In genomic region chr1:62762027-62762426, GRCh38 we compare ENCODE assay signal across 7 cellular contexts. TPM values are rescaled to one million over a fixed set of nuclear protein-coding genes. Genes with fewer than 3 reads are reported as not detected.
A peak's percentile ranks its signal among the peaks of the same experiment; 100 is the strongest.
DNase-seq lines count a peak whose midpoint lies in the region; ATAC-seq, FAIRE-seq and TF ChIP-seq lines count a peak whose summit lies in the region.
"Not testable (repeated sequence)": the region's sequence is repeated elsewhere in the genome, so short reads cannot be mapped to it uniquely, and the experiment has no call there.

No MANE protein-coding gene starts in this region.

- H3K27ac ChIP-seq in A549; IMR-90 (ENCODE audit: insufficient read depth, low read length); K562 (ENCODE audit: extremely low read depth, low read depth, low read length); endodermal cell (ENCODE audit: low read depth, low read length); HepG2 (ENCODE audit: extremely low read length, insufficient read depth, low read length): not testable (repeated sequence)

- not testable (repeated sequence) for BruUV-seq in IMR-90 (replicated peaks; lab: Mats Ljungman, UMichigan); K562 (replicated peaks; lab: Mats Ljungman, UMichigan); HepG2 (replicated peaks; lab: Mats Ljungman, UMichigan)

- DNase-seq in A549 (ENCODE audit: low read depth in 1 of 2, low spot score in 1 of 2); HEK293T (ENCODE audit: extremely low spot score); IMR-90; K562 (ENCODE audit: extremely low read depth in 1 of 4, low spot score in 3 of 4); endodermal cell; HepG2 (ENCODE audit: low spot score); neural crest cell (ENCODE audit: low read depth, low spot score): not testable (repeated sequence)

- TF ChIP-seq RAD21 in A549 (conservative IDR thresholded peaks at IDR 0.05 in 1 of 2, IDR thresholded peaks at IDR 0.05 in 1 of 2); IMR-90 (IDR thresholded peaks at IDR 0.05; ENCODE audit: low read length); K562 (CRISPR knock-in tag; conservative IDR thresholded peaks at IDR 0.05 in 1 of 2, IDR thresholded peaks at IDR 0.05 in 1 of 2); HepG2 (CRISPR knock-in tag; IDR thresholded peaks at IDR 0.05): not testable (repeated sequence)

- POLR2A ChIA-PET in A549 (lab: Yijun Ruan, JAX); HEK293T (lab: Yijun Ruan, JAX); IMR-90 (lab: Charles Lee; ENCODE audit: unreplicated experiment); HepG2 (lab: Yijun Ruan, JAX): not testable (repeated sequence)
- POLR2A ChIA-PET in K562 (lab: Yijun Ruan, JAX) = interaction anchor here (0.8 kb wide), 1 partner anchor 144 kb away, joined by 3 read pairs; no protein-coding TSS in a partner anchor

- not testable (repeated sequence) for H2AFZ ChIP-seq in IMR-90 (replicated peaks; ENCODE audit: low read length, poor library complexity); K562 (ENCODE audit: low read depth, low read length); HepG2 (ENCODE audit: low read length)

- not testable (repeated sequence) for H3K36me3 ChIP-seq in IMR-90 (ENCODE audit: control insufficient read depth, insufficient read depth, low read length); K562 (ENCODE audit: control insufficient read depth, insufficient read depth, low read length); endodermal cell (ENCODE audit: control insufficient read depth, insufficient read depth, low read length); HepG2 (replicated peaks in 1 of 2; ENCODE audit: control insufficient read depth in 1 of 2, insufficient read depth in 2 of 2, low read length in 2 of 2)

- H3K18ac ChIP-seq in IMR-90 (ENCODE audit: low read depth, low read length) = not testable (repeated sequence)

- not testable (repeated sequence) for H3K9me1 ChIP-seq in IMR-90 (ENCODE audit: insufficient read depth, low read length); K562 (ENCODE audit: control insufficient read depth, insufficient read depth, low read length)

- not testable (repeated sequence) for H4K5ac ChIP-seq in IMR-90 (ENCODE audit: low read depth, low read length)

- H3K9me3 Mint-ChIP-seq in endodermal cell = peaks cover 23% of the 10 kb centered on the region
- H3K9me3 Mint-ChIP-seq in neural crest cell = not testable (repeated sequence)

- H3K4me3 Mint-ChIP-seq in endodermal cell, neural crest cell: not testable (repeated sequence)

- not testable (repeated sequence) for H3K56ac ChIP-seq in IMR-90 (ENCODE audit: extremely low read depth, insufficient read depth, low read length)

- TF ChIP-seq EP300 in A549 (IDR thresholded peaks at IDR 0.05); K562 (IDR thresholded peaks at IDR 0.05; ENCODE audit: low read length); HepG2 (IDR thresholded peaks at IDR 0.05; ENCODE audit: low read depth in 2 of 2, low read length in 2 of 2); HepG2 (CRISPR knock-in tag; IDR thresholded peaks at IDR 0.05; ENCODE audit: borderline replicate concordance): not testable (repeated sequence)

- not testable (repeated sequence) for H2BK15ac ChIP-seq in IMR-90 (ENCODE audit: low read depth, low read length)

- not testable (repeated sequence) for H3K79me2 ChIP-seq in K562 (ENCODE audit: control insufficient read depth, insufficient read depth, low read length); HepG2 (ENCODE audit: insufficient read depth, low read length)

- H3K36me3 Mint-ChIP-seq in endodermal cell (ENCODE audit: low read depth) = peaks cover 12% of the 10 kb centered on the region
- H3K36me3 Mint-ChIP-seq in neural crest cell (ENCODE audit: low read depth) = not testable (repeated sequence)

- not testable (repeated sequence) for FAIRE-seq in A549 (lab: Jason Lieb, UNC); K562 (lab: Jason Lieb, UNC); HepG2 (lab: Jason Lieb, UNC)

- H3K27me3 Mint-ChIP-seq in endodermal cell (ENCODE audit: insufficient read depth); neural crest cell (ENCODE audit: low read depth): not testable (repeated sequence)

- H2BK20ac ChIP-seq in IMR-90 (ENCODE audit: low read depth, low read length) = not testable (repeated sequence)

- not testable (repeated sequence) for H3K14ac ChIP-seq in IMR-90 (replicated peaks; ENCODE audit: low read depth, low read length)

- H3K9ac ChIP-seq in IMR-90 (ENCODE audit: low read depth, low read length); K562 (ENCODE audit: insufficient read depth in 1 of 2, low read depth in 2 of 2, low read length in 2 of 2); endodermal cell (ENCODE audit: extremely low read depth, low read length, poor library complexity, severe bottlenecking); HepG2 (ENCODE audit: insufficient read depth, low read depth, low read length): not testable (repeated sequence)

- ATAC-seq in A549; IMR-90 (ENCODE audit: low read depth); K562; HepG2: not testable (repeated sequence)

- not testable (repeated sequence) for H2BK120ac ChIP-seq in IMR-90 (ENCODE audit: low read depth, low read length)

- not testable (repeated sequence) for H4K91ac ChIP-seq in IMR-90 (ENCODE audit: insufficient read depth, low read depth, low read length)

- H2BK5ac ChIP-seq in IMR-90 (ENCODE audit: low read depth, low read length, poor library complexity, severe bottlenecking) = not testable (repeated sequence)

- not testable (repeated sequence) for H3K23ac ChIP-seq in IMR-90 (ENCODE audit: low read depth, low read length)

- dilution Hi-C loops in IMR-90 (cut with HindIII; ENCODE audit: low sequenced_read_pairs, unreplicated experiment) = not testable (repeated sequence)

- H3K4me1 Mint-ChIP-seq in endodermal cell = peaks cover 37% of the 10 kb centered on the region
- H3K4me1 Mint-ChIP-seq in neural crest cell = not testable (repeated sequence)

- not testable (repeated sequence) for H3K9me3 ChIP-seq in A549; IMR-90 (ENCODE audit: control insufficient read depth, insufficient read depth, low read length); K562 (replicated peaks; ENCODE audit: control insufficient read depth, insufficient read depth, low read depth, low read length); HepG2 (ENCODE audit: low read length)
- peaks cover 20% of the 10 kb centered on the region for H3K9me3 ChIP-seq in endodermal cell (ENCODE audit: control insufficient read depth, low read length)

- H4K8ac ChIP-seq in IMR-90 (ENCODE audit: low read depth in 2 of 2, low read length in 2 of 2) = not testable (repeated sequence)

- not testable (repeated sequence) for H3K4me2 ChIP-seq in A549; IMR-90 (ENCODE audit: low read depth, low read length); K562 (ENCODE audit: insufficient read depth, low read length); HepG2 (ENCODE audit: low read depth, low read length)

- CTCF ChIA-PET in A549 (lab: Yijun Ruan, JAX) (interaction anchor here (0.9 to 1.7 kb wide), 3 partner anchors 15 to 254 kb away, joined by 3 to 5 read pairs (median 4); no protein-coding TSS in a partner anchor), HEK293T (lab: Yijun Ruan, JAX) (interaction anchor here (1.9 kb wide), 1 partner anchor 16 kb away, joined by 5 read pairs; no protein-coding TSS in a partner anchor)
- CTCF ChIA-PET in IMR-90 (lab: Yijun Ruan, JAX); K562 (lab: Yijun Ruan, JAX; ENCODE audit: low intra/inter-chr PET ratio); HepG2 (lab: Yijun Ruan, JAX; ENCODE audit: low intra/inter-chr PET ratio, low total read pairs): not testable (repeated sequence)

- H3K4me1 ChIP-seq in A549; IMR-90 (ENCODE audit: control insufficient read depth, insufficient read depth, low read length); K562 (replicated peaks in 1 of 2; ENCODE audit: control insufficient read depth in 2 of 2, insufficient read depth in 2 of 2, low read length in 2 of 2); endodermal cell (ENCODE audit: control insufficient read depth, insufficient read depth, low read length); HepG2 (ENCODE audit: insufficient read depth, low read length): not testable (repeated sequence)

- intact Hi-C loops in IMR-90 (cut with micrococcal nuclease); K562 (cut with micrococcal nuclease); HepG2 (cut with micrococcal nuclease; ENCODE audit: unreplicated experiment): not testable (repeated sequence)

- 65% methylated on average over 4 of the region's 4 CpGs for WGBS in A549 (ENCODE audit: missing lambda C conversion rate)
- WGBS in IMR-90 (ENCODE audit: extremely low coverage in 2 of 2, insufficient read length in 1 of 2), 2 experiments = no CpG with 5 or more reads among the region's 4 CpGs
- 14% methylated on average over 3 of the region's 4 CpGs for WGBS in K562 (ENCODE audit: insufficient coverage, low coverage, missing lambda C conversion rate)
- WGBS in endodermal cell (ENCODE audit: insufficient coverage in 1 of 2, insufficient read length in 1 of 2), 2 experiments = 95 to 97% methylated on average over 4 of the region's 4 CpGs
- 65% methylated on average over 4 of the region's 4 CpGs for WGBS in HepG2 (ENCODE audit: low lambda C conversion rate)

- H3K27ac Mint-ChIP-seq in endodermal cell = not testable (repeated sequence)
- H3K27ac Mint-ChIP-seq in neural crest cell (ENCODE audit: unreplicated experiment) = peak overlapping the region; percentile 86

- H2AK9ac ChIP-seq in IMR-90 (replicated peaks; ENCODE audit: low read depth, low read length, poor library complexity) = not testable (repeated sequence)

- not testable (repeated sequence) for H3K4me3 ChIP-seq in A549; IMR-90 (ENCODE audit: insufficient read depth, low read depth, low read length); K562; HepG2 (replicated peaks in 1 of 3; ENCODE audit: insufficient read depth in 1 of 3, low read depth in 2 of 3, low read length in 3 of 3)
- peak overlapping the region; percentile 30 for H3K4me3 ChIP-seq in endodermal cell (ENCODE audit: low read length)

- not testable (repeated sequence) for H3K79me1 ChIP-seq in IMR-90 (ENCODE audit: low read depth in 1 of 2, low read length in 2 of 2)

- TF ChIP-seq CTCF in A549 (IDR thresholded peaks at IDR 0.05); IMR-90 (conservative IDR thresholded peaks at IDR 0.05; ENCODE audit: low read depth, low read length); K562 (IDR thresholded peaks at IDR 0.05 in 2 of 3, conservative IDR thresholded peaks at IDR 0.05 in 1 of 3; ENCODE audit: insufficient read depth in 2 of 3, low read depth in 1 of 3, low read length in 3 of 3); endodermal cell (conservative IDR thresholded peaks at IDR 0.05); HepG2 (CRISPR knock-in tag; IDR thresholded peaks at IDR 0.05); neural crest cell (conservative IDR thresholded peaks at IDR 0.05): not testable (repeated sequence)

- not testable (repeated sequence) for H3K4ac ChIP-seq in IMR-90 (ENCODE audit: low read depth, low read length)

- not testable (repeated sequence) for H4K20me1 ChIP-seq in IMR-90 (ENCODE audit: insufficient read depth, low read length); K562 (replicated peaks; ENCODE audit: control insufficient read depth, insufficient read depth, low read length); HepG2 (ENCODE audit: insufficient read depth, low read length)

- not testable (repeated sequence) for H3K27me3 ChIP-seq in IMR-90 (ENCODE audit: control insufficient read depth, insufficient read depth, low read length); K562 (ENCODE audit: control insufficient read depth in 2 of 2, insufficient read depth in 2 of 2, low read length in 2 of 2); endodermal cell (ENCODE audit: control insufficient read depth, insufficient read depth, low read length, poor library complexity, severe bottlenecking); HepG2 (ENCODE audit: control insufficient read depth in 1 of 2, insufficient read depth in 2 of 2, low read length in 2 of 2)

- in situ Hi-C loops in IMR-90 (cut with MboI; ENCODE audit: low sequenced_read_pairs); K562 (cut with MboI); HepG2 (cut with HindIII; ENCODE audit: extremely low pct_ligation_motif_present, low pct_unique_long_range_greater_than_20kb): not testable (repeated sequence)

- H2AK5ac ChIP-seq in IMR-90 (ENCODE audit: low read depth, low read length) = not testable (repeated sequence)

- TF ChIP-seq POLR2A in A549 (IDR thresholded peaks at IDR 0.05; ENCODE audit: low read length); IMR-90 (IDR thresholded peaks at IDR 0.05; ENCODE audit: low read depth, low read length); K562 (conservative IDR thresholded peaks at IDR 0.05); HepG2 (IDR thresholded peaks at IDR 0.05; ENCODE audit: insufficient read depth in 1 of 2, low read depth in 2 of 2, low read length in 2 of 2): not testable (repeated sequence)

RNA-seq across cellular contexts. Expression of gene ATG4C, which starts 21.9 kb away (rescaled TPM):
- 12.9 and 14.8 TPM in 2 replicates for polyA plus RNA-seq in A549 (2011; rRNA removed)
- polyA plus RNA-seq in A549 (2012; cell fraction: cytosol; rRNA removed) = 2.5 and 2.8 TPM in 2 replicates
- 0.46 and 1.5 TPM in 2 replicates for polyA plus RNA-seq in A549 (2012; cell fraction: nucleus; rRNA removed)
- 6.0 to 6.7 TPM (median 6.5 TPM) in 3 replicates for polyA plus RNA-seq in A549 (2017; fragmentation: RNase III; extraction: RNeasy Plus Mini Kit Qiagen cat#74134 plus additional on column Dnase treatment)
- polyA minus RNA-seq in A549 (2011; rRNA and poly(A)+ RNA removed) = 2.9 and 4.0 TPM in 2 replicates
- 7.2 and 9.7 TPM in 2 replicates for total RNA-seq in IMR-90 (2012; rRNA removed)
- 3.8 and 4.7 TPM in 2 replicates for polyA plus RNA-seq in IMR-90 (2012; rRNA removed)
- polyA plus RNA-seq in IMR-90 (2012; cell fraction: cytosol; rRNA removed) = 0.14 and 1.1 TPM in 2 replicates
- 0.04 and 1.7 TPM in 2 replicates for polyA plus RNA-seq in IMR-90 (2012; cell fraction: nucleus; rRNA removed; ENCODE audit: low replicate concordance)
- 6.2 and 23.0 TPM in 2 replicates for total RNA-seq in K562 (2011; cell fraction: chromatin; rRNA removed; ENCODE audit: low replicate concordance)
- total RNA-seq in K562 (2011; cell fraction: nucleolus; rRNA removed) = 1.0 and 1.4 TPM in 2 replicates
- 3.1 and 4.4 TPM in 2 replicates for total RNA-seq in K562 (2011; cell fraction: nucleoplasm; rRNA removed)
- total RNA-seq in K562 (2014; rRNA removed) = 7.0 and 7.6 TPM in 2 replicates
- 14.4 and 17.5 TPM in 2 replicates for total RNA-seq in K562 (2014; rRNA removed; fragmentation: Illumina TruSeq; extraction: Trizol)
- total RNA-seq in K562 (2015; rRNA removed; fragmentation: Illumina TruSeq; extraction: Trizol) = 9.5 and 10.4 TPM in 2 replicates
- total RNA-seq in K562 (2021) = 15.2 and 16.1 TPM in 2 replicates
- polyA plus RNA-seq in K562 (2011; rRNA removed) = 13.7 and 21.3 TPM in 2 replicates
- polyA plus RNA-seq in K562 (2011; cell fraction: cytosol; rRNA removed) = 2.3 and 4.5 TPM in 2 replicates
- 3.9 and 5.5 TPM in 2 replicates for polyA plus RNA-seq in K562 (2011; cell fraction: nucleus; rRNA removed)
- 11.6 and 11.7 TPM in 2 replicates for polyA plus RNA-seq in K562 (2012)
- polyA plus RNA-seq in K562 (2014; fragmentation: Illumina TruSeq; extraction: Trizol) = 17.5 and 22.6 TPM in 2 replicates
- 10 to 100 TPM; 35.4 to 35.8 TPM for polyA plus RNA-seq in K562 (2014; fragmentation: Nextera tagmentation; extraction: Ambion mirVana)
- polyA plus RNA-seq in K562 (2014; rRNA removed) = 12.1 and 14.9 TPM in 2 replicates
- 16.7 and 17.6 TPM in 2 replicates for polyA minus RNA-seq in K562 (2011; rRNA and poly(A)+ RNA removed)
- polyA minus RNA-seq in K562 (2011; cell fraction: cytosol; rRNA and poly(A)+ RNA removed) = 5.9 and 7.6 TPM in 2 replicates
- 4.4 and 7.7 TPM in 2 replicates for polyA minus RNA-seq in K562 (2011; cell fraction: nucleus; rRNA and poly(A)+ RNA removed)
- total RNA-seq in endodermal cell = 10 to 100 TPM; 23.8 to 32.8 TPM
- polyA plus RNA-seq in endodermal cell (2013, experiment 1 of 2) = 17.1 TPM
- polyA plus RNA-seq in endodermal cell (2013, experiment 2 of 2) = 13.0 TPM
- total RNA-seq in HepG2 (2016; rRNA removed; fragmentation: Illumina TruSeq; extraction: Trizol) = 11.2 and 15.9 TPM in 2 replicates
- 8.7 and 11.5 TPM in 2 replicates for total RNA-seq in HepG2 (2016; cell fraction: cytosol; rRNA removed; fragmentation: Illumina TruSeq; extraction: Trizol; ENCODE audit: low read depth)
- 12.2 and 17.3 TPM in 2 replicates for total RNA-seq in HepG2 (2016; cell fraction: insoluble cytoplasmic fraction; rRNA removed; fragmentation: Illumina TruSeq; extraction: Trizol)
- 9.0 and 10.6 TPM in 2 replicates for total RNA-seq in HepG2 (2016; cell fraction: membrane; rRNA removed; fragmentation: Illumina TruSeq; extraction: Trizol)
- 8.5 and 11.5 TPM in 2 replicates for total RNA-seq in HepG2 (2016; cell fraction: nucleus; rRNA removed; fragmentation: Illumina TruSeq; extraction: Trizol)
- polyA plus RNA-seq in HepG2 (2011; rRNA removed) = 4.0 and 4.2 TPM in 2 replicates
- 0.99 and 2.0 TPM in 2 replicates for polyA plus RNA-seq in HepG2 (2011; cell fraction: cytosol; rRNA removed)
- 0.76 and 1.6 TPM in 2 replicates for polyA plus RNA-seq in HepG2 (2011; cell fraction: nucleus; rRNA removed)
- polyA plus RNA-seq in HepG2 (2012) = 5.9 and 6.3 TPM in 2 replicates
- polyA plus RNA-seq in HepG2 (2016; cell fraction: cytosol; fragmentation: Illumina TruSeq; extraction: Trizol; ENCODE audit: low read depth) = 0.72 and 0.87 TPM in 2 replicates
- polyA plus RNA-seq in HepG2 (2016; cell fraction: insoluble cytoplasmic fraction; fragmentation: Illumina TruSeq; extraction: Trizol; ENCODE audit: low read depth) = 14.7 and 16.0 TPM in 2 replicates
- 1.7 and 2.2 TPM in 2 replicates for polyA plus RNA-seq in HepG2 (2016; cell fraction: membrane; fragmentation: Illumina TruSeq; extraction: Trizol; ENCODE audit: low read depth)
- 6.4 and 7.1 TPM in 2 replicates for polyA plus RNA-seq in HepG2 (2016; cell fraction: nucleus; fragmentation: Illumina TruSeq; extraction: Trizol; ENCODE audit: insufficient read depth, low read depth)
- polyA minus RNA-seq in HepG2 (2011; rRNA and poly(A)+ RNA removed; ENCODE audit: low replicate concordance) = 0.42 and 2.6 TPM in 2 replicates
- polyA minus RNA-seq in HepG2 (2011; cell fraction: cytosol; rRNA and poly(A)+ RNA removed) = 2.0 and 5.3 TPM in 2 replicates
- polyA minus RNA-seq in HepG2 (2011; cell fraction: nucleus; rRNA and poly(A)+ RNA removed) = 10.4 and 11.4 TPM in 2 replicates
- total RNA-seq in neural crest cell = 13.2 and 14.5 TPM in 2 replicates
